In the genomic region with DNA sequence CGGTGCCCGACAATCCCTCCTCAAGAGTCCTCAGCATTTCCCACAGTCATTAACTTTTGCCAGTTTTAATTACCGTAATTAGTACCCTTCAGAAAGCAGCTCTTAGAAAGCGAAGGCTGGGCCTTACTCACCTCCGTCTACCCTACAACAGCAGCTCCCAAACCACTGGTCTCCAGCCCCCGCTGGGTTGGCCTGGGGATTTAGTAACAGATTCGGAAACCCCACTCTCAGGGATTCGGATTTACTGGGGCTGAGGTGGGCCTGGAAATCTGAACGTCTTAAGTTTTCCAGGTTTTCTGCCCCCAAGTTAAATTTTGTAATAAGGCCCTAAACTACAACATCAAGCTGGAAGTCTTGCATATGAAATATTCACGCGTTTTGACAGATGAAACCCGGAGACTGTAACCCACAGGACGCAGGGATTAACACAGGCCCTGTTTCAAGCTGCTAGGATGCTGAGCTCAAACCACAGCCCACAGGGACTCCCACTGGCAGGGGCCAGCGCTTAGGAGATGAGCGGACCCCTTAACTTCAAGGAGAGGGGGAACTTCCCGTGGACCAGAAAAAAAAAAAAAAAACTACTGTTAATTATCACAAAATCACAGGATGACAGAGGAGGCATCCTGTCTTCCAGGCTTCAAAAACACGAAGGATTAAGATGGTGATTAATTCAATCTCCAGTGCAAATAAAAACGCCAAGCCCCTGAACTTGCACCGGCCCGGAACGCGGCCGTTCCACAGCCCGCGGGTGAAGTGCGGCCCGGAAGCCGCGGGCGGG, we compare ENCODE assay signal across 8 cellular contexts. TPM values are rescaled to one million over a fixed set of nuclear protein-coding genes. Genes with fewer than 3 reads are reported as not detected.
A peak's percentile ranks its signal among the peaks of the same experiment; 100 is the strongest.
DNase-seq lines count a peak whose midpoint lies in the region; ATAC-seq and TF ChIP-seq lines count a peak whose summit lies in the region.

No MANE protein-coding gene starts in this region.

- no peak for ATAC-seq in thoracic aorta (ENCODE audit: insufficient number of reproducible peaks, low FRiP score, low read depth)

- H3K36me3 ChIP-seq in thoracic aorta = no peaks in the 10 kb centered on the region

- no peaks in the 10 kb centered on the region for H3K9me3 ChIP-seq in thoracic aorta

- peak; percentile 25 to 45 for DNase-seq in NCI-H524 (lab: John Stamatoyannopoulos, UW)
- no peak for DNase-seq in NCI-H524 treated with DMSO at 0.1 percent for 48 hours (lab: John Stamatoyannopoulos, UW)
- peak; percentile 15 for DNase-seq in NAMALWA (ENCODE audit: low spot score)
- DNase-seq in astrocyte of the hippocampus (ENCODE audit: low read depth, low spot score) = peak; percentile 48
- DNase-seq in left kidney (ENCODE audit: low read depth, low spot score) = peak; percentile 41
- DNase-seq in thoracic aorta (ENCODE audit: low spot score) = no peak
- DNase-seq in activated CD4-positive, CD25-positive, alpha-beta regulatory T cell treated with anti-CD3 and anti-CD28 coated beads, Interleukin-2, amount 50 U/mL, for 72 hours = no peak
- no peak for DNase-seq in medulla oblongata (ENCODE audit: extremely low spot score)

- H3K4me1 ChIP-seq in thoracic aorta (ENCODE audit: control insufficient read depth in 1 of 2, low read depth in 2 of 2) = peaks cover 26 to 47% of the 10 kb centered on the region in 2 donors

- H3K4me3 ChIP-seq in thoracic aorta = peak overlapping the region; percentile 84

- TF ChIP-seq CTCF in thoracic aorta (IDR thresholded peaks at IDR 0.05) = no peak

- no peaks in the 10 kb centered on the region for H3K27me3 ChIP-seq in thoracic aorta (replicated peaks; ENCODE audit: insufficient read depth)

- peak overlapping the region; percentile 87 to 92 for H3K27ac ChIP-seq in thoracic aorta

RNA-seq across cellular contexts. Expression of gene ILKAP, which starts 1.0 kb away (rescaled TPM):
- 10 to 100 TPM; 28.6 to 58.0 TPM for total RNA-seq in thoracic aorta

RNA-seq across cellular contexts. Expression of gene HES6, which starts 37.3 kb away (rescaled TPM):
- total RNA-seq in thoracic aorta = 10 to 100 TPM in 1 of 2 donors, 1 to 10 TPM in 1; 2.5 to 12.3 TPM

RNA-seq across cellular contexts. Expression of gene ERFE, which starts 43.7 kb away (rescaled TPM):
- total RNA-seq in thoracic aorta = 1 to 10 TPM; 1.3 to 1.5 TPM

Comparison
In these comparisons a context has a peak if more than half of its experiments do, and no peak if none do; other contexts are left out.
1. DNase-seq: peak in NCI-H524 (2 of 2), NAMALWA (single experiment), astrocyte of the hippocampus (single experiment) and left kidney (single experiment); none in NCI-H524 treated with DMSO at 0.1 percent for 48 hours (single experiment), thoracic aorta (single experiment), activated CD4-positive, CD25-positive, alpha-beta regulatory T cell treated with anti-CD3 and anti-CD28 coated beads, Interleukin-2, amount 50 U/mL, for 72 hours (single experiment) and medulla oblongata (single experiment).